ENCODE assay signal across 21 cellular contexts in genomic region chr12:111642681-111643427, GRCh38. TPM values are rescaled to one million over a fixed set of nuclear protein-coding genes. Genes with fewer than 3 reads are reported as not detected.
DNase-seq lines count a peak whose midpoint lies in the region; ATAC-seq, FAIRE-seq and TF ChIP-seq lines count a peak whose summit lies in the region.
"Had no signal": no experiment of that assay in that cellular context is flagged by ENCODE, and none has a peak within 500 bp of the region (broad histone marks: within the 10 kb centered on the region; RNA-seq: fewer than 3 reads in every experiment).

No MANE protein-coding gene starts in this region.

- in situ Hi-C loops in K562 (cut with MboI): no loop called here

- no peaks in the 10 kb centered on the region for H3K9me1 ChIP-seq in K562 (ENCODE audit: control insufficient read depth, insufficient read depth, low read length)

- TF ChIP-seq RAD21 in HCT116 (IDR thresholded peaks at IDR 0.05; ENCODE audit: low read depth): 0 out of 2 replicates have a peak, but pooled peaks have one; percentile 7
- TF ChIP-seq RAD21 in K562 (CRISPR knock-in tag; conservative IDR thresholded peaks at IDR 0.05 in 1 of 2, IDR thresholded peaks at IDR 0.05 in 1 of 2): no peak

- H3K4me1 ChIP-seq in HCT116 (ENCODE audit: control insufficient read depth in 1 of 2, insufficient read depth in 2 of 2, low read length in 2 of 2) (peaks cover 0 to 8% of the 10 kb centered on the region in 2 experiments; a peak in 2 of 4 replicates), K562 (replicated peaks in 1 of 2; ENCODE audit: control insufficient read depth in 2 of 2, insufficient read depth in 2 of 2, low read length in 2 of 2) (peaks cover 6 to 10% of the 10 kb centered on the region in 2 experiments; a peak in 3 of 5 replicates), sigmoid colon (peaks cover 0 to 21% (median 19%) of the 10 kb centered on the region in 4 donors), small intestine (ENCODE audit: control insufficient read depth in 2 of 2, insufficient read depth in 1 of 2, low read depth in 1 of 2, low read length in 1 of 2) (no peaks in the 10 kb centered on the region)

- no peak for TF ChIP-seq POLR2A in HCT116 (IDR thresholded peaks at IDR 0.05; ENCODE audit: borderline replicate concordance, extremely low read depth, insufficient read depth, insufficient read length)
- no peak for TF ChIP-seq POLR2A in K562 (conservative IDR thresholded peaks at IDR 0.05)
- TF ChIP-seq POLR2A in sigmoid colon (IDR thresholded peaks at IDR 0.05): no peak

- H3K27me3 ChIP-seq in HCT116 (ENCODE audit: insufficient read depth, low read length) (no peaks in the 10 kb centered on the region), K562 (ENCODE audit: control insufficient read depth in 2 of 2, insufficient read depth in 2 of 2, low read length in 2 of 2) (no peaks in the 10 kb centered on the region), sigmoid colon (no peaks in the 10 kb centered on the region), small intestine (ENCODE audit: control insufficient read depth in 2 of 2, insufficient read depth in 2 of 2, low read length in 2 of 2) (no peaks in the 10 kb centered on the region)

- intact Hi-C loops in HCT116 (cut with micrococcal nuclease): no loop called here
- intact Hi-C loops in K562 (cut with micrococcal nuclease): no loop called here
- intact Hi-C loops in sigmoid colon (cut with DNase I): no loop called here

- RAD21 ChIA-PET in HCT116 (lab: Charles Lee; ENCODE audit: low non-redundant PET in 1 of 2, low total read pairs in 2 of 2, uncharacterized antibody in 2 of 2, unreplicated experiment in 2 of 2): no interaction called here

- no peak overlapping the region for H3K9ac ChIP-seq in HCT116 (ENCODE audit: low read length)
- no peak overlapping the region for H3K9ac ChIP-seq in K562 (ENCODE audit: insufficient read depth in 1 of 2, low read depth in 2 of 2, low read length in 2 of 2)

- no peaks in the 10 kb centered on the region for H4K20me1 ChIP-seq in HCT116 (ENCODE audit: insufficient read depth)
- no peaks in the 10 kb centered on the region for H4K20me1 ChIP-seq in K562 (replicated peaks; ENCODE audit: control insufficient read depth, insufficient read depth, low read length)

- H2AFZ ChIP-seq in HCT116 (ENCODE audit: low read depth, low read length, poor library complexity, severe bottlenecking) (no peak overlapping the region), K562 (ENCODE audit: low read depth, low read length) (no peak overlapping the region)

- no peak overlapping the region for H3K4me3 ChIP-seq in HCT116 (replicated peaks in 1 of 2; ENCODE audit: low read depth in 1 of 2, low read length in 2 of 2)
- H3K4me3 ChIP-seq in K562: no peak overlapping the region
- no peak overlapping the region for H3K4me3 ChIP-seq in fibroblast of the aortic adventitia (ENCODE audit: low read depth, low read length)
- no peak overlapping the region for H3K4me3 ChIP-seq in sigmoid colon
- H3K4me3 ChIP-seq in small intestine (ENCODE audit: low read depth in 1 of 2, low read length in 2 of 2): no peak overlapping the region

- TF ChIP-seq EP300 in K562 (IDR thresholded peaks at IDR 0.05; ENCODE audit: low read length) (no peak), sigmoid colon (IDR thresholded peaks at IDR 0.05) (no peak)

- no peak for DNase-seq in HCT116 (ENCODE audit: low read depth, low spot score)
- peak in 1 of 4 experiments; percentile 38 for DNase-seq in K562 (ENCODE audit: extremely low read depth in 1 of 4, low spot score in 3 of 4)
- no peak for DNase-seq in fibroblast of the aortic adventitia (ENCODE audit: low read depth)
- DNase-seq in sigmoid colon: no peak
- DNase-seq in NCI-H2196 treated with DMSO at 0.1 percent for 48 hours (lab: John Stamatoyannopoulos, UW; ENCODE audit: unreplicated experiment): no peak
- DNase-seq in small intestine: no peak
- DNase-seq in anterior cingulate cortex (lab: John Stamatoyannopoulos, UW): no peak
- DNase-seq: activated CD4-positive, alpha-beta T cell treated with anti-CD3 and anti-CD28 coated beads, Interleukin-2, amount 50 U/mL, for 1 hour; CD4-positive, CD25-positive, alpha-beta regulatory T cell; GDM1; NCI-H146; NCI-H524; stimulated activated CD4-positive, alpha-beta T cell treated with anti-CD3 and anti-CD28 coated beads, Interleukin-4, amount 100 ng/mL, for 4 hours; T-helper 2 cell had no signal

- no TSS peak for BruUV-seq in HCT116 (replicated peaks; lab: Mats Ljungman, UMichigan)
- no TSS peak for BruUV-seq in K562 (replicated peaks; lab: Mats Ljungman, UMichigan)

- H3K27ac ChIP-seq in HCT116 (ENCODE audit: low read depth, low read length) (no peak overlapping the region), K562 (ENCODE audit: extremely low read depth, low read depth, low read length) (peak overlapping the region; percentile 29; the same call in 1 of the 3 replicates), sigmoid colon (peak overlapping the region; percentile 8 to 70 (median 60)), small intestine (ENCODE audit: low read depth in 1 of 2, low read length in 1 of 2) (peak overlapping the region in 1 of 2 donors; percentile 11)

- H3K4me2 ChIP-seq in HCT116 (ENCODE audit: low read length) (no peak overlapping the region), K562 (ENCODE audit: insufficient read depth, low read length) (no peak overlapping the region)

- peaks cover 5 to 12% of the 10 kb centered on the region in 2 experiments; a peak in 2 of 4 replicates for H3K36me3 ChIP-seq in HCT116 (ENCODE audit: control insufficient read depth in 1 of 2, insufficient read depth in 2 of 2, low read length in 2 of 2)
- H3K36me3 ChIP-seq in K562 (ENCODE audit: control insufficient read depth, insufficient read depth, low read length): peaks cover 59% of the 10 kb centered on the region
- peaks cover 0 to 54% (median 32%) of the 10 kb centered on the region in 4 donors for H3K36me3 ChIP-seq in sigmoid colon
- H3K36me3 ChIP-seq in small intestine (ENCODE audit: control insufficient read depth in 2 of 2, insufficient read depth in 2 of 2, low read length in 2 of 2): peaks cover 10 to 14% of the 10 kb centered on the region in 2 donors

- FAIRE-seq in K562 (lab: Jason Lieb, UNC) (no peak), small intestine (lab: Jason Lieb, UNC) (no peak)
- FAIRE-seq: astrocyte, endometrium, GM18507, H1, RCC 7860 had no signal

- ATAC-seq in HCT116 (no peak), K562 (no peak), HG02623 (IDR thresholded peaks at IDR 0.05; ENCODE audit: unreplicated experiment) (no peak)
- ATAC-seq: stimulated activated memory B cell treated with anti-CD40 and anti-IgM and Interleukin-4, amounts not matched to agents 10 μg/mL and 1 μg/mL and 100 μg/mL, for 72 hours had no signal

- H3K9me2 ChIP-seq in HCT116 (ENCODE audit: insufficient read depth): no peaks in the 10 kb centered on the region

- POLR2A ChIA-PET in HCT116 (lab: Charles Lee): no interaction called here
- POLR2A ChIA-PET in K562 (lab: Yijun Ruan, JAX): interaction anchor here (1.3 kb wide), 2 partner anchors 8 to 27 kb away, joined by 4 to 5 read pairs; no protein-coding TSS in a partner anchor

- H3K9me3 ChIP-seq in HCT116 (ENCODE audit: control insufficient read depth in 1 of 2, insufficient read depth in 1 of 2, low read depth in 1 of 2, low read length in 2 of 2) (no peaks in the 10 kb centered on the region), K562 (replicated peaks; ENCODE audit: control insufficient read depth, insufficient read depth, low read depth, low read length) (no peaks in the 10 kb centered on the region), sigmoid colon (no peaks in the 10 kb centered on the region), small intestine (ENCODE audit: control insufficient read depth, low read depth) (no peaks in the 10 kb centered on the region)

- 65% methylated on average over 4 of the region's 4 CpGs for WGBS in K562 (ENCODE audit: insufficient coverage, low coverage, missing lambda C conversion rate)
- WGBS in sigmoid colon, 2 donors: 70 to 78% methylated on average over 4 of the region's 4 CpGs
- WGBS in small intestine, 3 donors: 63 to 88% (median 84%) methylated on average over 4 of the region's 4 CpGs

- TF ChIP-seq CTCF in HCT116 (IDR thresholded peaks at IDR 0.05 in 2 of 3, conservative IDR thresholded peaks at IDR 0.05 in 1 of 3; ENCODE audit: borderline replicate concordance in 1 of 3, insufficient read depth in 1 of 3, low read depth in 2 of 3, low read length in 2 of 3) (no peak), K562 (IDR thresholded peaks at IDR 0.05 in 2 of 3, conservative IDR thresholded peaks at IDR 0.05 in 1 of 3; ENCODE audit: insufficient read depth in 2 of 3, low read depth in 1 of 3, low read length in 3 of 3) (peak in 1 of 3 experiments; percentile 19; a peak in 1 of 6 replicates), fibroblast of the aortic adventitia (IDR thresholded peaks at IDR 0.05; ENCODE audit: insufficient read depth, low read length) (peak; percentile 22), sigmoid colon (IDR thresholded peaks at IDR 0.05) (no peak)

- H3K79me2 ChIP-seq in HCT116 (ENCODE audit: insufficient read depth, low read length) (no peaks in the 10 kb centered on the region), K562 (ENCODE audit: control insufficient read depth, insufficient read depth, low read length) (no peaks in the 10 kb centered on the region)

- CTCF ChIA-PET in HCT116 (lab: Charles Lee): no interaction called here
- CTCF ChIA-PET in K562 (lab: Yijun Ruan, JAX; ENCODE audit: low intra/inter-chr PET ratio): no interaction called here

RNA-seq across cellular contexts. Expression of gene BRAP, which starts 42.9 kb away (rescaled TPM):
- total RNA-seq in HCT116 (2021; ENCODE audit: unreplicated experiment) (16.7 TPM), K562 (2014; rRNA removed) (22.8 and 23.9 TPM in 2 replicates), K562 (2014; rRNA removed; fragmentation: Illumina TruSeq; extraction: Trizol) (28.5 and 30.5 TPM in 2 replicates), K562 (2015; rRNA removed; fragmentation: Illumina TruSeq; extraction: Trizol) (26.7 and 27.5 TPM in 2 replicates), K562 (2021) (28.8 and 30.8 TPM in 2 replicates), fibroblast of the aortic adventitia (ENCODE audit: low replicate concordance) (18.3 and 28.5 TPM in 2 replicates), sigmoid colon (10 to 100 TPM; 19.5 to 29.5 (median 20.7) TPM)
- 13.8 and 15.7 TPM in 2 replicates for polyA plus RNA-seq in HCT116 (2012)
- 27.3 and 35.1 TPM in 2 replicates for total RNA-seq in K562 (2011; cell fraction: chromatin; rRNA removed; ENCODE audit: low replicate concordance)
- total RNA-seq in K562 (2011; cell fraction: nucleolus; rRNA removed): 12.9 and 13.3 TPM in 2 replicates
- 18.3 and 21.4 TPM in 2 replicates for total RNA-seq in K562 (2011; cell fraction: nucleoplasm; rRNA removed)
- polyA plus RNA-seq in K562 (2011; rRNA removed) (25.1 and 30.6 TPM in 2 replicates), K562 (2014; fragmentation: Illumina TruSeq; extraction: Trizol) (29.9 and 32.6 TPM in 2 replicates), K562 (2014; fragmentation: Nextera tagmentation; extraction: Ambion mirVana) (1 to 10 TPM; 2.2 to 3.4 TPM), K562 (2014; rRNA removed) (17.7 and 20.9 TPM in 2 replicates), sigmoid colon (1 to 10 TPM; 8.4 to 9.9 (median 9.0) TPM), small intestine (1 to 10 TPM; 7.8 to 9.4 (median 8.1) TPM)
- 15.5 and 25.7 TPM in 2 replicates for polyA plus RNA-seq in K562 (2011; cell fraction: cytosol; rRNA removed)
- 14.5 and 17.9 TPM in 2 replicates for polyA plus RNA-seq in K562 (2011; cell fraction: nucleus; rRNA removed)
- 17.4 and 18.7 TPM in 2 replicates for polyA plus RNA-seq in K562 (2012)
- 87.4 and 98.4 TPM in 2 replicates for polyA minus RNA-seq in K562 (2011; rRNA and poly(A)+ RNA removed)
- 22.6 and 30.0 TPM in 2 replicates for polyA minus RNA-seq in K562 (2011; cell fraction: cytosol; rRNA and poly(A)+ RNA removed)
- polyA minus RNA-seq in K562 (2011; cell fraction: nucleus; rRNA and poly(A)+ RNA removed): 6.7 and 13.4 TPM in 2 replicates

RNA-seq across cellular contexts. Expression of gene ACAD10, which starts 43.0 kb away (rescaled TPM):
- total RNA-seq in HCT116 (2021; ENCODE audit: unreplicated experiment): 25.3 TPM
- polyA plus RNA-seq in HCT116 (2012): 16.3 and 16.7 TPM in 2 replicates
- total RNA-seq in K562 (2011; cell fraction: chromatin; rRNA removed; ENCODE audit: low replicate concordance): 132 and 204 TPM in 2 replicates
- 99.9 and 106 TPM in 2 replicates for total RNA-seq in K562 (2011; cell fraction: nucleolus; rRNA removed)
- total RNA-seq in K562 (2011; cell fraction: nucleoplasm; rRNA removed): 82.3 and 93.6 TPM in 2 replicates
- total RNA-seq in K562 (2014; rRNA removed): 7.2 and 12.7 TPM in 2 replicates
- total RNA-seq in K562 (2014; rRNA removed; fragmentation: Illumina TruSeq; extraction: Trizol): 9.4 and 12.0 TPM in 2 replicates
- 9.0 and 11.2 TPM in 2 replicates for total RNA-seq in K562 (2015; rRNA removed; fragmentation: Illumina TruSeq; extraction: Trizol)
- total RNA-seq in K562 (2021): 18.8 and 19.2 TPM in 2 replicates
- polyA plus RNA-seq in K562 (2011; rRNA removed): 15.5 and 16.3 TPM in 2 replicates
- 9.5 and 12.3 TPM in 2 replicates for polyA plus RNA-seq in K562 (2011; cell fraction: cytosol; rRNA removed)
- polyA plus RNA-seq in K562 (2011; cell fraction: nucleus; rRNA removed): 62.9 and 93.5 TPM in 2 replicates
- 9.6 and 21.6 TPM in 2 replicates for polyA plus RNA-seq in K562 (2012)
- 12.4 and 12.5 TPM in 2 replicates for polyA plus RNA-seq in K562 (2014; fragmentation: Illumina TruSeq; extraction: Trizol)
- polyA plus RNA-seq in K562 (2014; fragmentation: Nextera tagmentation; extraction: Ambion mirVana): 1 to 10 TPM; 2.3 to 5.0 TPM
- polyA plus RNA-seq in K562 (2014; rRNA removed): 15.0 and 17.7 TPM in 2 replicates
- 24.9 and 26.5 TPM in 2 replicates for polyA minus RNA-seq in K562 (2011; rRNA and poly(A)+ RNA removed)
- 14.3 and 23.9 TPM in 2 replicates for polyA minus RNA-seq in K562 (2011; cell fraction: cytosol; rRNA and poly(A)+ RNA removed)
- polyA minus RNA-seq in K562 (2011; cell fraction: nucleus; rRNA and poly(A)+ RNA removed): 33.1 and 35.0 TPM in 2 replicates
- 15.1 and 19.7 TPM in 2 replicates for total RNA-seq in fibroblast of the aortic adventitia (ENCODE audit: low replicate concordance)
- 10 to 100 TPM in 3 of 4 donors, 1 to 10 TPM in 1; 9.4 to 31.0 (median 18.2) TPM for total RNA-seq in sigmoid colon
- polyA plus RNA-seq in sigmoid colon: 10 to 100 TPM in 1 of 3 donors, 1 to 10 TPM in 2; 5.8 to 22.3 (median 6.0) TPM
- polyA plus RNA-seq in small intestine: 10 to 100 TPM; 20.2 to 42.5 (median 28.4) TPM

RNA-seq across cellular contexts. Expression of gene ATXN2, which starts 43.7 kb away (rescaled TPM):
- total RNA-seq in HCT116 (2021; ENCODE audit: unreplicated experiment) (72.7 TPM), K562 (2014; rRNA removed) (16.8 and 20.6 TPM in 2 replicates), K562 (2014; rRNA removed; fragmentation: Illumina TruSeq; extraction: Trizol) (40.5 and 45.5 TPM in 2 replicates), K562 (2015; rRNA removed; fragmentation: Illumina TruSeq; extraction: Trizol) (29.6 and 32.1 TPM in 2 replicates), K562 (2021) (66.3 and 67.8 TPM in 2 replicates), fibroblast of the aortic adventitia (ENCODE audit: low replicate concordance) (45.7 and 114 TPM in 2 replicates), sigmoid colon (100 to 1,000 TPM in 1 of 4 donors, 10 to 100 TPM in 3; 42.5 to 119 (median 54.7) TPM)
- polyA plus RNA-seq in HCT116 (2012): 52.5 and 60.7 TPM in 2 replicates
- total RNA-seq in K562 (2011; cell fraction: chromatin; rRNA removed; ENCODE audit: low replicate concordance): 189 and 381 TPM in 2 replicates
- 126 and 146 TPM in 2 replicates for total RNA-seq in K562 (2011; cell fraction: nucleolus; rRNA removed)
- 208 and 329 TPM in 2 replicates for total RNA-seq in K562 (2011; cell fraction: nucleoplasm; rRNA removed)
- polyA plus RNA-seq in K562 (2011; rRNA removed) (25.2 and 42.0 TPM in 2 replicates), K562 (2014; fragmentation: Illumina TruSeq; extraction: Trizol) (48.7 and 65.7 TPM in 2 replicates), K562 (2014; fragmentation: Nextera tagmentation; extraction: Ambion mirVana) (10 to 100 TPM; 20.1 to 21.7 TPM), K562 (2014; rRNA removed) (28.7 and 29.3 TPM in 2 replicates), sigmoid colon (10 to 100 TPM in 2 of 3 donors, 1 to 10 TPM in 1; 6.5 to 24.3 (median 10.2) TPM), small intestine (10 to 100 TPM in 2 of 3 donors, 1 to 10 TPM in 1; 8.6 to 15.3 (median 14.1) TPM)
- polyA plus RNA-seq in K562 (2011; cell fraction: cytosol; rRNA removed): 43.2 and 49.1 TPM in 2 replicates
- polyA plus RNA-seq in K562 (2011; cell fraction: nucleus; rRNA removed): 165 and 220 TPM in 2 replicates
- 41.1 and 48.9 TPM in 2 replicates for polyA plus RNA-seq in K562 (2012)
- 74.8 and 77.5 TPM in 2 replicates for polyA minus RNA-seq in K562 (2011; rRNA and poly(A)+ RNA removed)
- polyA minus RNA-seq in K562 (2011; cell fraction: cytosol; rRNA and poly(A)+ RNA removed): 47.8 and 71.2 TPM in 2 replicates
- polyA minus RNA-seq in K562 (2011; cell fraction: nucleus; rRNA and poly(A)+ RNA removed): 55.2 and 75.5 TPM in 2 replicates

Comparison
In these comparisons a context has a peak if more than half of its experiments do, and no peak if none do; other contexts are left out.
1. Of the 22 proteins assayed by ChIP-seq in both K562 and HCT116: peak only in K562: none; only in HCT116: RAD21; in both: none; in neither: 20; mixed calls (peak in some experiments, not most) for 1.